ENCODE assay signal across 1 cellular context in the genomic region with DNA sequence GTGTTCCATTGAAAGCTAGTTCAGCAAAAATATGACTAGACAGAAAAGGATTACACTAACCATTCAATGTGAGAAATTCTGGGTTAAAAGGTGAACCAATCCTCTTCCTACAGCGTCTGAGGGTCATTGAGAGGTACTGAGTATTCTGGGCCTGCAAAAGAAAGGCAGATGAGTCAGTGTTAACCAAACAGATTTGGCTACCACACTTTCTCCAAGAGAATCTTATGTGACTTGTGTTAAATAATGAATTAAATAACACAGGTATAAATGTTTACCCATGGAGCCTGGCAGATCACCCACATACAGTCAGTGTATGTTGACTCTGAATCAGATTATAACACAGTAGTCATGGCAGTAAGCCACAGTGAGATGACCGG.
A peak's percentile ranks its signal among the peaks of the same experiment; 100 is the strongest.
TF ChIP-seq lines count a peak whose summit lies in the region.

No MANE protein-coding gene starts in this region.

TF ChIP-seq in HepG2, 621 proteins besides CTCF, POLR2A, EP300 and RAD21 (continued from another document):
- TF ChIP-seq IRF1 (CRISPR knock-in tag; IDR thresholded peaks at IDR 0.05; ENCODE audit: low read depth) (no peak), JUN (CRISPR knock-in tag; IDR thresholded peaks at IDR 0.05) (no peak), BCL3 (CRISPR knock-in tag; IDR thresholded peaks at IDR 0.05) (no peak), KDM5A (IDR thresholded peaks at IDR 0.05; ENCODE audit: borderline replicate concordance, low read length) (no peak), SKI (IDR thresholded peaks at IDR 0.05; ENCODE audit: partially characterized antibody) (peak; percentile 8), PAF1 (CRISPR knock-in tag; IDR thresholded peaks at IDR 0.05) (no peak), ZMAT3 (CRISPR knock-in tag; conservative IDR thresholded peaks at IDR 0.05) (0 out of 2 replicates have a peak, but pooled peaks have one; percentile 25), TOE1 (CRISPR knock-in tag; IDR thresholded peaks at IDR 0.05) (no peak), FOSL2 (CRISPR knock-in tag; IDR thresholded peaks at IDR 0.05) (peak; percentile 30; the same call in 1 of the 2 replicates), ZNF782 (CRISPR knock-in tag; IDR thresholded peaks at IDR 0.05; ENCODE audit: borderline replicate concordance) (no peak), STAT5B (CRISPR knock-in tag; IDR thresholded peaks at IDR 0.05) (no peak), CC2D1A (CRISPR knock-in tag; IDR thresholded peaks at IDR 0.05) (no peak), DNMT1 (CRISPR knock-in tag; IDR thresholded peaks at IDR 0.05) (no peak), ATF7 (IDR thresholded peaks at IDR 0.05) (no peak), ATF7 (CRISPR knock-in tag; IDR thresholded peaks at IDR 0.05) (no peak), ZNF580 (CRISPR knock-in tag; IDR thresholded peaks at IDR 0.05; ENCODE audit: borderline replicate concordance, low read depth) (no peak), POGZ (CRISPR knock-in tag; IDR thresholded peaks at IDR 0.05) (no peak), ZNF274 (CRISPR knock-in tag; IDR thresholded peaks at IDR 0.05) (no peak), ZNF138 (CRISPR knock-in tag; IDR thresholded peaks at IDR 0.05; ENCODE audit: low read depth) (no peak), SMC3 (IDR thresholded peaks at IDR 0.05; ENCODE audit: low read length) (no peak), ZFP90 (CRISPR knock-in tag; IDR thresholded peaks at IDR 0.05; ENCODE audit: borderline replicate concordance) (no peak), ZNF329 (CRISPR knock-in tag; IDR thresholded peaks at IDR 0.05; ENCODE audit: low read depth) (no peak)
- TF ChIP-seq, protein P1, sequence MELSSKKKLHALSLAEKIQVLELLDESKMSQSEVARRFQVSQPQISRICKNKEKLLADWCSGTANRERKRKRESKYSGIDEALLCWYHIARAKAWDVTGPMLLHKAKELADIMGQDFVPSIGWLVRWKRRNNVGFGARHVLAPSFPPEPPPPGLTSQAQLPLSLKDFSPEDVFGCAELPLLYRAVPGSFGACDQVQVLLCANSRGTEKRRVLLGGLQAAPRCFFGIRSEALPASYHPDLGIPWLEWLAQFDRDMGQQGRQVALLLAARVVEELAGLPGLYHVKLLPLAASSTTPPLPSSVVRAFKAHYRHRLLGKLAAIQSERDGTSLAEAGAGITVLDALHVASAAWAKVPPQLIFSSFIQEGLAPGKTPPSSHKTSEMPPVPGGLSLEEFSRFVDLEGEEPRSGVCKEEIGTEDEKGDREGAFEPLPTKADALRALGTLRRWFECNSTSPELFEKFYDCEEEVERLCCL (CRISPR knock-in tag; IDR thresholded peaks at IDR 0.05; ENCODE audit: borderline replicate concordance): no peak
- TF ChIP-seq, protein P2, sequence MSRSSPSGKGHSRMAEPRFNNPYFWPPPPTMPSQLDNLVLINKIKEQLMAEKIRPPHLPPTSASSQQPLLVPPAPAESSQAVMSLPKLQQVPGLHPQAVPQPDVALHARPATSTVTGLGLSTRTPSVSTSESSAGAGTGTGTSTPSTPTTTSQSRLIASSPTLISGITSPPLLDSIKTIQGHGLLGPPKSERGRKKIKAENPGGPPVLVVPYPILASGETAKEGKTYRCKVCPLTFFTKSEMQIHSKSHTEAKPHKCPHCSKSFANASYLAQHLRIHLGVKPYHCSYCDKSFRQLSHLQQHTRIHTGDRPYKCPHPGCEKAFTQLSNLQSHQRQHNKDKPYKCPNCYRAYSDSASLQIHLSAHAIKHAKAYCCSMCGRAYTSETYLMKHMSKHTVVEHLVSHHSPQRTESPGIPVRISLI (CRISPR knock-in tag; IDR thresholded peaks at IDR 0.05; ENCODE audit: borderline replicate concordance): no peak
- TF ChIP-seq, protein P3, sequence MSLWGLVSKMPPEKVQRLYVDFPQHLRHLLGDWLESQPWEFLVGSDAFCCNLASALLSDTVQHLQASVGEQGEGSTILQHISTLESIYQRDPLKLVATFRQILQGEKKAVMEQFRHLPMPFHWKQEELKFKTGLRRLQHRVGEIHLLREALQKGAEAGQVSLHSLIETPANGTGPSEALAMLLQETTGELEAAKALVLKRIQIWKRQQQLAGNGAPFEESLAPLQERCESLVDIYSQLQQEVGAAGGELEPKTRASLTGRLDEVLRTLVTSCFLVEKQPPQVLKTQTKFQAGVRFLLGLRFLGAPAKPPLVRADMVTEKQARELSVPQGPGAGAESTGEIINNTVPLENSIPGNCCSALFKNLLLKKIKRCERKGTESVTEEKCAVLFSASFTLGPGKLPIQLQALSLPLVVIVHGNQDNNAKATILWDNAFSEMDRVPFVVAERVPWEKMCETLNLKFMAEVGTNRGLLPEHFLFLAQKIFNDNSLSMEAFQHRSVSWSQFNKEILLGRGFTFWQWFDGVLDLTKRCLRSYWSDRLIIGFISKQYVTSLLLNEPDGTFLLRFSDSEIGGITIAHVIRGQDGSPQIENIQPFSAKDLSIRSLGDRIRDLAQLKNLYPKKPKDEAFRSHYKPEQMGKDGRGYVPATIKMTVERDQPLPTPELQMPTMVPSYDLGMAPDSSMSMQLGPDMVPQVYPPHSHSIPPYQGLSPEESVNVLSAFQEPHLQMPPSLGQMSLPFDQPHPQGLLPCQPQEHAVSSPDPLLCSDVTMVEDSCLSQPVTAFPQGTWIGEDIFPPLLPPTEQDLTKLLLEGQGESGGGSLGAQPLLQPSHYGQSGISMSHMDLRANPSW (CRISPR knock-in tag; IDR thresholded peaks at IDR 0.05; ENCODE audit: borderline replicate concordance): no peak
